8 cellular contexts compared by ENCODE assay signal in genomic region chr2:127387655-127388422, GRCh38. TPM values are rescaled to one million over a fixed set of nuclear protein-coding genes. Genes with fewer than 3 reads are reported as not detected.
DNase-seq lines count a peak whose midpoint lies in the region; ATAC-seq, FAIRE-seq and TF ChIP-seq lines count a peak whose summit lies in the region.

A gene with protein sequence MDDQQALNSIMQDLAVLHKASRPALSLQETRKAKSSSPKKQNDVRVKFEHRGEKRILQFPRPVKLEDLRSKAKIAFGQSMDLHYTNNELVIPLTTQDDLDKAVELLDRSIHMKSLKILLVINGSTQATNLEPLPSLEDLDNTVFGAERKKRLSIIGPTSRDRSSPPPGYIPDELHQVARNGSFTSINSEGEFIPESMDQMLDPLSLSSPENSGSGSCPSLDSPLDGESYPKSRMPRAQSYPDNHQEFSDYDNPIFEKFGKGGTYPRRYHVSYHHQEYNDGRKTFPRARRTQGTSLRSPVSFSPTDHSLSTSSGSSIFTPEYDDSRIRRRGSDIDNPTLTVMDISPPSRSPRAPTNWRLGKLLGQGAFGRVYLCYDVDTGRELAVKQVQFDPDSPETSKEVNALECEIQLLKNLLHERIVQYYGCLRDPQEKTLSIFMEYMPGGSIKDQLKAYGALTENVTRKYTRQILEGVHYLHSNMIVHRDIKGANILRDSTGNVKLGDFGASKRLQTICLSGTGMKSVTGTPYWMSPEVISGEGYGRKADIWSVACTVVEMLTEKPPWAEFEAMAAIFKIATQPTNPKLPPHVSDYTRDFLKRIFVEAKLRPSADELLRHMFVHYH (minus strand): TSS chr2:127387975. CDS start chr2:127343129, 44,846 bp downstream.

- H2AFZ ChIP-seq in ACC112 (ENCODE audit: low read length, unreplicated experiment) = peak within 1 kb of the TSS; percentile 85
- H2AFZ ChIP-seq in mammary epithelial cell (ENCODE audit: low read depth, low read length) = peak within 1 kb of the TSS; percentile 73

- H3K9ac ChIP-seq in mammary epithelial cell (ENCODE audit: insufficient read depth, low read length) = peak within 1 kb of the TSS; percentile 91

- dilution Hi-C loops in mammary epithelial cell (cut with HindIII; ENCODE audit: low sequenced_read_pairs) = no loop called here

- no peaks in the 10 kb centered on the region for H3K9me3 ChIP-seq in mammary epithelial cell (replicated peaks; ENCODE audit: insufficient read depth, low read length)
- H3K9me3 ChIP-seq in small intestine (ENCODE audit: control insufficient read depth, low read depth) = no peaks in the 10 kb centered on the region

- 0% methylated on average over 1 of the region's 100 CpGs for WGBS in mammary epithelial cell (ENCODE audit: low coverage, missing lambda C conversion rate)
- WGBS in small intestine, 3 donors = 0% methylated on average over 47 to 100 of the region's 100 CpGs

- H3K4me3 ChIP-seq in ACC112 (ENCODE audit: low read depth, low read length) (peak within 1 kb of the TSS; percentile 86), WI38 (ENCODE audit: low read depth, low read length) (peak within 1 kb of the TSS; percentile 84), mammary epithelial cell (replicated peaks in 1 of 3; ENCODE audit: insufficient read depth in 1 of 3, low read depth in 2 of 3, low read length in 3 of 3) (peak within 1 kb of the TSS; percentile 54 to 90 (median 76)), small intestine (ENCODE audit: low read depth in 1 of 2, low read length in 2 of 2) (peak within 1 kb of the TSS; percentile 96)

- ATAC-seq in GM18868 (IDR thresholded peaks at IDR 0.05; ENCODE audit: unreplicated experiment) (peak; percentile 67), HG03103 (IDR thresholded peaks at IDR 0.05; ENCODE audit: low read depth, unreplicated experiment) (peak; percentile 58)

- H3K27ac ChIP-seq in ACC112 (ENCODE audit: low read depth, low read length) = peak within 1 kb of the TSS; percentile 97
- peak within 1 kb of the TSS; percentile 95 for H3K27ac ChIP-seq in mammary epithelial cell (ENCODE audit: insufficient read depth, low read depth, low read length)
- peak within 1 kb of the TSS; percentile 100 for H3K27ac ChIP-seq in small intestine (ENCODE audit: low read depth in 1 of 2, low read length in 1 of 2)

- no peak for TF ChIP-seq CTCF in WI38 (IDR thresholded peaks at IDR 0.05; ENCODE audit: low read depth, low read length)
- no peak for TF ChIP-seq CTCF in mammary epithelial cell (conservative IDR thresholded peaks at IDR 0.05 in 1 of 2, IDR thresholded peaks at IDR 0.05 in 1 of 2; ENCODE audit: extremely low read depth in 1 of 2, insufficient read depth in 1 of 2, low read depth in 1 of 2, low read length in 2 of 2)

- H3K27me3 ChIP-seq in ACC112 (ENCODE audit: insufficient read depth, low read length) = no peaks in the 10 kb centered on the region
- H3K27me3 ChIP-seq in mammary epithelial cell (ENCODE audit: insufficient read depth, low read length) = no peaks in the 10 kb centered on the region
- H3K27me3 ChIP-seq in small intestine (ENCODE audit: control insufficient read depth in 2 of 2, insufficient read depth in 2 of 2, low read length in 2 of 2) = no peaks in the 10 kb centered on the region

- H3K4me1 ChIP-seq in ACC112 (ENCODE audit: control insufficient read depth, insufficient read depth, low read length, unreplicated experiment) (peaks cover 38% of the 10 kb centered on the region), mammary epithelial cell (ENCODE audit: insufficient read depth, low read length) (peaks cover 18% of the 10 kb centered on the region), small intestine (ENCODE audit: control insufficient read depth in 2 of 2, insufficient read depth in 1 of 2, low read depth in 1 of 2, low read length in 1 of 2) (peaks cover 6 to 8% of the 10 kb centered on the region in 2 donors)

- intact Hi-C loops in mammary epithelial cell (cut with micrococcal nuclease) = loop anchor here (1.0 to 2.0 kb wide), 2 partner anchors 19 to 28 kb away; no protein-coding TSS in a partner anchor

- H3K36me3 ChIP-seq in ACC112 (ENCODE audit: insufficient read depth, low read length) (no peaks in the 10 kb centered on the region), mammary epithelial cell (ENCODE audit: insufficient read depth, low read length) (no peaks in the 10 kb centered on the region), small intestine (ENCODE audit: control insufficient read depth in 2 of 2, insufficient read depth in 2 of 2, low read length in 2 of 2) (no peaks in the 10 kb centered on the region)

- H3K79me2 ChIP-seq in ACC112 (ENCODE audit: control insufficient read depth, insufficient read depth, low read length, unreplicated experiment) (peaks cover 43% of the 10 kb centered on the region), mammary epithelial cell (ENCODE audit: insufficient read depth, low read length) (peaks cover 44% of the 10 kb centered on the region)

- no peak for FAIRE-seq in small intestine (lab: Jason Lieb, UNC)

- peak; percentile 87 for DNase-seq in NCI-H2196 treated with DMSO at 0.1 percent for 48 hours (lab: John Stamatoyannopoulos, UW; ENCODE audit: unreplicated experiment)
- peak; percentile 91 for DNase-seq in mammary epithelial cell
- DNase-seq in iPS-NIHi11 (ENCODE audit: low spot score) = peak; percentile 99
- DNase-seq in small intestine = peak; percentile 95

- H3K4me2 ChIP-seq in mammary epithelial cell (ENCODE audit: insufficient read depth, low read depth, low read length) = peak within 1 kb of the TSS; percentile 83

- CTCF ChIA-PET in mammary epithelial cell (lab: Charles Lee; ENCODE audit: low non-redundant PET) = interaction anchor here (0.7 kb wide), 1 partner anchor 79 kb away, joined by 5 read pairs; no protein-coding TSS in a partner anchor

- in situ Hi-C loops in mammary epithelial cell (cut with MboI; ENCODE audit: low sequenced_read_pairs in 2 of 2) = no loop called here

- no TSS peak for BruUV-seq in mammary epithelial cell (replicated peaks; lab: Mats Ljungman, UMichigan)

- H4K20me1 ChIP-seq in mammary epithelial cell (ENCODE audit: insufficient read depth, low read length) = no peaks in the 10 kb centered on the region

RNA-seq across cellular contexts. Expression of the gene that starts here (rescaled TPM):
- total RNA-seq in mammary epithelial cell = 10 to 100 TPM; 50.4 to 65.5 TPM
- polyA plus RNA-seq in mammary epithelial cell (7.8 TPM), small intestine (10 to 100 TPM in 1 of 3 donors, 1 to 10 TPM in 2; 6.7 to 12.7 (median 8.9) TPM)
- polyA minus RNA-seq in mammary epithelial cell = 39.6 TPM

Comparison
In these comparisons a context has a peak if more than half of its experiments do, and no peak if none do; other contexts are left out.
1. Peak in every context shown above with its lines: DNase-seq, ATAC-seq, H3K4me3 ChIP-seq and H3K27ac ChIP-seq.